1 cellular context compared by ENCODE assay signal in genomic region chrX:49163555-49164419, GRCh38.
A peak's percentile ranks its signal among the peaks of the same experiment; 100 is the strongest.
TF ChIP-seq lines count a peak whose summit lies in the region.

No MANE protein-coding gene starts in this region.

TF ChIP-seq in HepG2, 621 proteins besides CTCF, POLR2A, EP300 and RAD21 (continued from another document and continues in another):
- TF ChIP-seq ZNF687 (CRISPR knock-in tag; IDR thresholded peaks at IDR 0.05) (peak; percentile 73), ISL2 (CRISPR knock-in tag; IDR thresholded peaks at IDR 0.05) (no peak), CCDC6 (CRISPR knock-in tag; IDR thresholded peaks at IDR 0.05) (no peak), ZFP36L2 (CRISPR knock-in tag; IDR thresholded peaks at IDR 0.05) (no peak), KLF16 (CRISPR knock-in tag; IDR thresholded peaks at IDR 0.05) (no peak), KAT8 (CRISPR knock-in tag; IDR thresholded peaks at IDR 0.05) (no peak), ZMYM3 (CRISPR knock-in tag; IDR thresholded peaks at IDR 0.05) (no peak), ZNF253 (CRISPR knock-in tag; IDR thresholded peaks at IDR 0.05; ENCODE audit: borderline replicate concordance) (no peak), WIZ (CRISPR knock-in tag; IDR thresholded peaks at IDR 0.05) (no peak), ZNF354B (CRISPR knock-in tag; IDR thresholded peaks at IDR 0.05) (no peak), KDM3A (CRISPR knock-in tag; IDR thresholded peaks at IDR 0.05; ENCODE audit: low read depth) (no peak), ZNF3 (CRISPR knock-in tag; IDR thresholded peaks at IDR 0.05) (no peak), ZBTB21 (CRISPR knock-in tag; IDR thresholded peaks at IDR 0.05) (no peak), PREB (CRISPR knock-in tag; IDR thresholded peaks at IDR 0.05) (no peak), SRSF4 (IDR thresholded peaks at IDR 0.05; ENCODE audit: low read depth, low read length, poor library complexity, severe bottlenecking) (no peak), HMG20A (CRISPR knock-in tag; IDR thresholded peaks at IDR 0.05; ENCODE audit: borderline replicate concordance) (no peak), ZNF101 (CRISPR knock-in tag; IDR thresholded peaks at IDR 0.05; ENCODE audit: borderline replicate concordance, low read depth) (no peak), ZNF75D (CRISPR knock-in tag; IDR thresholded peaks at IDR 0.05; ENCODE audit: borderline replicate concordance) (no peak), ZNF691 (CRISPR knock-in tag; IDR thresholded peaks at IDR 0.05; ENCODE audit: borderline replicate concordance, low read depth) (no peak), SALL2 (CRISPR knock-in tag; IDR thresholded peaks at IDR 0.05) (no peak), MEF2D (CRISPR knock-in tag; IDR thresholded peaks at IDR 0.05) (no peak), SMYD3 (CRISPR knock-in tag; IDR thresholded peaks at IDR 0.05) (no peak), RERE (CRISPR knock-in tag; IDR thresholded peaks at IDR 0.05; ENCODE audit: low read depth) (no peak), ATF4 (CRISPR knock-in tag; IDR thresholded peaks at IDR 0.05) (no peak), GABPA (IDR thresholded peaks at IDR 0.05; ENCODE audit: low read depth, low read length) (no peak), GABPA (CRISPR knock-in tag; IDR thresholded peaks at IDR 0.05; ENCODE audit: low read depth) (no peak), SP2 (CRISPR knock-in tag; IDR thresholded peaks at IDR 0.05) (no peak), ATM (IDR thresholded peaks at IDR 0.05; ENCODE audit: borderline replicate concordance) (no peak), AKNA (CRISPR knock-in tag; IDR thresholded peaks at IDR 0.05; ENCODE audit: borderline replicate concordance) (no peak), U2AF1 (optimal IDR thresholded peaks at IDR 0.05; ENCODE audit: low read depth, low read length) (no peak), MAZ (IDR thresholded peaks at IDR 0.05; ENCODE audit: borderline replicate concordance, low read depth, low read length) (no peak), MAZ (CRISPR knock-in tag; IDR thresholded peaks at IDR 0.05; ENCODE audit: low read depth) (peak; percentile 80), RFX1 (IDR thresholded peaks at IDR 0.05) (no peak), ZNF563 (CRISPR knock-in tag; IDR thresholded peaks at IDR 0.05) (0 out of 2 replicates have a peak, but pooled peaks have one; percentile 25), ZSCAN9 (CRISPR knock-in tag; IDR thresholded peaks at IDR 0.05; ENCODE audit: borderline replicate concordance) (no peak), ZNF350 (CRISPR knock-in tag; IDR thresholded peaks at IDR 0.05; ENCODE audit: borderline replicate concordance, low read depth) (no peak), CBX1 (IDR thresholded peaks at IDR 0.05; ENCODE audit: low read depth) (no peak), YEATS4 (CRISPR knock-in tag; IDR thresholded peaks at IDR 0.05; ENCODE audit: borderline replicate concordance) (peak; percentile 77; the same call in 1 of the 2 replicates), ZFP1 (CRISPR knock-in tag; IDR thresholded peaks at IDR 0.05) (no peak), ARID3A (IDR thresholded peaks at IDR 0.05; ENCODE audit: low read depth, low read length) (no peak), RORA (CRISPR knock-in tag; IDR thresholded peaks at IDR 0.05) (no peak), DMAP1 (CRISPR knock-in tag; IDR thresholded peaks at IDR 0.05) (no peak), ZNF12 (CRISPR knock-in tag; IDR thresholded peaks at IDR 0.05) (no peak), KDM5A (IDR thresholded peaks at IDR 0.05; ENCODE audit: borderline replicate concordance, low read length) (no peak), RFXAP (CRISPR knock-in tag; IDR thresholded peaks at IDR 0.05; ENCODE audit: borderline replicate concordance) (peak; percentile 39; the same call in 1 of the 2 replicates), ZNF746 (CRISPR knock-in tag; IDR thresholded peaks at IDR 0.05) (no peak), ZNF329 (CRISPR knock-in tag; IDR thresholded peaks at IDR 0.05; ENCODE audit: low read depth) (no peak), ZNF792 (CRISPR knock-in tag; IDR thresholded peaks at IDR 0.05) (no peak), ERF (CRISPR knock-in tag; IDR thresholded peaks at IDR 0.05) (no peak), NCOR1 (IDR thresholded peaks at IDR 0.05; ENCODE audit: borderline replicate concordance, low read length) (no peak), SRSF9 (IDR thresholded peaks at IDR 0.05; ENCODE audit: borderline replicate concordance, insufficient read depth, low read depth, low read length, poor library complexity, severe bottlenecking) (no peak), SOX13 (IDR thresholded peaks at IDR 0.05) (no peak), SOX13 (CRISPR knock-in tag; conservative IDR thresholded peaks at IDR 0.05 in 1 of 2, IDR thresholded peaks at IDR 0.05 in 1 of 2) (peak in 1 of 2 experiments; percentile 8; a peak in 1 of 4 replicates)
